Comparison of ENCODE assay signal across 8 cellular contexts in the genomic region with DNA sequence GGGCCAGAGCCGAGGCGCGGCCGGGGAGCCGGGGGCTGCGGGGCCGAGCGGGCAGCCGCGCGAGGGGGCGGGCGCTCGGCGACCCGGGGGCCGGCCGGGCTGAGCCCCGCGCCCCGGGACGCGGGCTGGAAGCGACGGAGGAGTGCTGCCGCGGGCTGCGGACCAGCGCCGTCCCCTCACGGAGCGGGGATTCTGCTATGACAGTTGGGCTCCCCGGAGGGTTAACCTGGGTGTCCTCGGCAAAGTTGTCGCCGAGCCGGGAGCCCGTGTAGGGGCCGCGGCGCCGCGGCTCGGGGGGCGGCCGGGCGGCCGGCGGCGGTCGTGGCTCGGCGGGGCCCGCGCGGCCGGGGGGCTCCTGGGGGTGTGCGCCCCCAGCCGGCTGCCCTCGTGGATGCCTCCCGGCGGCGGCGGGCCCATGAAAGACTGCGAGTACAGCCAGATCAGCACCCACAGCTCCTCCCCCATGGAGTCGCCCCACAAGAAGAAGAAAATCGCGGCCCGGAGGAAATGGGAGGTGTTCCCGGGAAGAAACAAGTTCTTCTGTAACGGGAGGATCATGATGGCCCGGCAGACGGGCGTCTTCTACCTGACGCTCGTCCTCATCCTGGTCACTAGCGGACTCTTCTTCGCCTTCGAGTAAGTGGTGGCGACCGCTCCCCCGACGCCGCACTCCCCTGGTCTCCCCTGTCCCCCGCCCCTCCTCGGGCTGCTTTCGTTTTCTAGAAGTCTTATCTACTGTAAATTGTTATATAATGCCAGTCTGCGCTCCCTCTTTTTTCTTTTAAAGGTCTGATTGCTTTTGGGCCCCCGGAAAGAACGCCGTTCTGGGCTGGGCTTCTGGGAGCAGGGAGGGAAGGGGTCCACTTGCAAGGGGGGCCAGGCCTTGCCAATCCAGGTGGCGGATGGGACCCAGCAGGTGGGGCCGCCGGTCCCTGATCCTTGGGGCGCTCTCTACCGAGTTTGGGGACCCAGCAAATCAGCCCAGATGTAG. TPM values are rescaled to one million over a fixed set of nuclear protein-coding genes. Genes with fewer than 3 reads are reported as not detected.
A peak's percentile ranks its signal among the peaks of the same experiment; 100 is the strongest.
DNase-seq lines count a peak whose midpoint lies in the region; ATAC-seq and TF ChIP-seq lines count a peak whose summit lies in the region.

No MANE protein-coding gene starts in this region.

- TF ChIP-seq CTCF in epithelial cell of esophagus (IDR thresholded peaks at IDR 0.05; ENCODE audit: insufficient read depth, low read depth, low read length, missing control alignments) (no peak), mucosa of descending colon (IDR thresholded peaks at IDR 0.05) (no peak)

- intact Hi-C loops in mucosa of descending colon (cut with DNase I, micrococcal nuclease): loop anchor here in 1 of 2 donors (5.0 kb wide), 1 partner anchor 60 kb away; a partner anchor contains a TSS

- H3K4me3 ChIP-seq in epithelial cell of esophagus (ENCODE audit: low read length): peak overlapping the region; percentile 78
- peak overlapping the region; percentile 97 for H3K4me3 ChIP-seq in mucosa of descending colon

- peak; percentile 25 for ATAC-seq in HG02763 (IDR thresholded peaks at IDR 0.05; ENCODE audit: unreplicated experiment)
- peak; percentile 4 for ATAC-seq in mucosa of descending colon

- H3K36me3 ChIP-seq in mucosa of descending colon (ENCODE audit: low read depth): no peaks in the 10 kb centered on the region

- H3K9me3 ChIP-seq in mucosa of descending colon: no peaks in the 10 kb centered on the region

- peaks cover 6% of the 10 kb centered on the region for H3K4me1 ChIP-seq in mucosa of descending colon (ENCODE audit: low read depth)

- DNase-seq in NCI-H2107 (lab: John Stamatoyannopoulos, UW) (peak; percentile 16), NCI-H2107 treated with DMSO at 0.1 percent for 48 hours (lab: John Stamatoyannopoulos, UW; ENCODE audit: unreplicated experiment) (no peak), NCI-H345 (lab: John Stamatoyannopoulos, UW) (peak; percentile 29), activated T-cell treated with anti-CD3 and anti-CD28 coated beads for 1 hour (ENCODE audit: low read depth) (peak; percentile 46), epithelial cell of esophagus (ENCODE audit: low read depth) (peak; percentile 57), mucosa of descending colon (peak; percentile 70 to 75 (median 75))
- peak; percentile 27 to 38 for DNase-seq in stimulated activated CD8-positive, alpha-beta memory T cell treated with anti-CD3 and anti-CD28 coated beads, Interleukin-7, amount 100 ng/mL, for 1 hour (ENCODE audit: low read depth in 2 of 2)

RNA-seq across cellular contexts. Expression of a gene that starts 0.9 kb away (rescaled TPM):
- total RNA-seq in mucosa of descending colon: 10 to 100 TPM in 2 of 3 donors, 1 to 10 TPM in 1; 9.1 to 10.5 (median 10.0) TPM

RNA-seq across cellular contexts. Expression of a gene that starts 58.6 kb away (rescaled TPM):
- total RNA-seq in mucosa of descending colon: 10 to 100 TPM; 10.0 to 14.1 (median 13.4) TPM
